In genomic region chr2:215450188-215451011, GRCh38 we compare ENCODE assay signal across 31 cellular contexts.
"Had no signal": no experiment of that assay in that cellular context is flagged by ENCODE, and none has a peak within 500 bp of the region (broad histone marks: within the 10 kb centered on the region; RNA-seq: fewer than 3 reads in every experiment).

No MANE protein-coding gene starts in this region.

- H3K27me3 ChIP-seq: brain microvascular endothelial cell, esophagus muscularis mucosa, foreskin keratinocyte, gastrocnemius medialis had no signal

- FAIRE-seq: colon had no signal

- H3K4me1 ChIP-seq: gastrocnemius medialis had no signal

- H3K27ac Mint-ChIP-seq: activated CD4-positive, alpha-beta memory T cell treated with anti-CD3 and anti-CD28 coated beads for 36 hours; activated CD4-positive, alpha-beta T cell treated with anti-CD3 and anti-CD28 coated beads for 36 hours; activated CD4-positive, alpha-beta T cell treated with anti-CD3 and anti-CD28 coated beads, Interleukin-2, amount 10 ng/mL, durations not matched to agents 24 days and 14 days; activated CD8-positive, alpha-beta memory T cell treated with anti-CD3 and anti-CD28 coated beads, Interleukin-2, amount 10 ng/mL, durations not matched to agents 7 days and 5 days; activated CD8-positive, alpha-beta T cell treated with anti-CD3 and anti-CD28 coated beads, Interleukin-2, amount 10 ng/mL, durations not matched to agents 7 days and 5 days; activated naive CD4-positive, alpha-beta T cell treated with anti-CD3 and anti-CD28 coated beads for 36 hours; activated naive CD4-positive, alpha-beta T cell treated with anti-CD3 and anti-CD28 coated beads, Interleukin-2, amount 50 U/mL, for 24 hours; activated naive CD8-positive, alpha-beta T cell treated with anti-CD3 and anti-CD28 coated beads for 36 hours; activated naive CD8-positive, alpha-beta T cell treated with anti-CD3 and anti-CD28 coated beads, Interleukin-2, amount 50 U/mL, for 24 hours; activated T-helper 1 cell treated with anti-CD3 and anti-CD28 coated beads, Interleukin-12 subunit alpha, Interleukin-12 subunit beta, Interleukin-2, Interleukin-4 antibody, amounts not matched to agents 30 ng/mL and 10 ng/mL and 1 ng/mL, durations not matched to agents 14 hours and 24 hours and 36 hours; activated T-helper 2 cell treated with anti-CD3 and anti-CD28 coated beads, Interferon-gamma antibody, Interleukin-2, Interleukin-4, amounts not matched to agents 10 μg/mL and 5 μg/mL and 100 μg/mL, durations not matched to agents 14 hours and 24 hours and 36 hours; effector memory CD8-positive, alpha-beta T cell had no signal

- H3K4me1 Mint-ChIP-seq: activated CD4-positive, alpha-beta T cell treated with anti-CD3 and anti-CD28 coated beads for 36 hours; activated CD4-positive, alpha-beta T cell treated with anti-CD3 and anti-CD28 coated beads, Interleukin-2, amount 10 ng/mL, durations not matched to agents 24 days and 14 days; activated CD8-positive, alpha-beta memory T cell treated with anti-CD3 and anti-CD28 coated beads, Interleukin-2, amount 10 ng/mL, durations not matched to agents 7 days and 5 days; activated naive CD4-positive, alpha-beta T cell treated with anti-CD3 and anti-CD28 coated beads, Interleukin-2, amount 50 U/mL, for 24 hours; activated naive CD8-positive, alpha-beta T cell treated with anti-CD3 and anti-CD28 coated beads for 36 hours; activated naive CD8-positive, alpha-beta T cell treated with anti-CD3 and anti-CD28 coated beads, Interleukin-2, amount 50 U/mL, for 24 hours had no signal

- H3K4me3 Mint-ChIP-seq: activated CD4-positive, alpha-beta memory T cell treated with anti-CD3 and anti-CD28 coated beads for 36 hours; activated CD4-positive, alpha-beta T cell treated with anti-CD3 and anti-CD28 coated beads for 36 hours; activated CD4-positive, alpha-beta T cell treated with anti-CD3 and anti-CD28 coated beads, Interleukin-2, amount 10 ng/mL, durations not matched to agents 24 days and 14 days; activated CD8-positive, alpha-beta memory T cell treated with anti-CD3 and anti-CD28 coated beads, Interleukin-2, amount 10 ng/mL, durations not matched to agents 7 days and 5 days; activated CD8-positive, alpha-beta T cell treated with anti-CD3 and anti-CD28 coated beads, Interleukin-2, amount 10 ng/mL, durations not matched to agents 7 days and 5 days; activated naive CD4-positive, alpha-beta T cell treated with anti-CD3 and anti-CD28 coated beads for 36 hours; activated naive CD4-positive, alpha-beta T cell treated with anti-CD3 and anti-CD28 coated beads, Interleukin-2, amount 50 U/mL, for 24 hours; activated naive CD8-positive, alpha-beta T cell treated with anti-CD3 and anti-CD28 coated beads for 36 hours; activated naive CD8-positive, alpha-beta T cell treated with anti-CD3 and anti-CD28 coated beads, Interleukin-2, amount 50 U/mL, for 24 hours; activated T-helper 1 cell treated with anti-CD3 and anti-CD28 coated beads, Interleukin-12 subunit alpha, Interleukin-12 subunit beta, Interleukin-2, Interleukin-4 antibody, amounts not matched to agents 30 ng/mL and 10 ng/mL and 1 ng/mL, durations not matched to agents 14 hours and 24 hours and 36 hours; effector memory CD8-positive, alpha-beta T cell had no signal

- H3K9me3 Mint-ChIP-seq: activated CD4-positive, alpha-beta memory T cell treated with anti-CD3 and anti-CD28 coated beads for 36 hours; activated CD4-positive, alpha-beta T cell treated with anti-CD3 and anti-CD28 coated beads, Interleukin-2, amount 10 ng/mL, durations not matched to agents 24 days and 14 days; activated naive CD4-positive, alpha-beta T cell treated with anti-CD3 and anti-CD28 coated beads for 36 hours; activated naive CD4-positive, alpha-beta T cell treated with anti-CD3 and anti-CD28 coated beads, Interleukin-2, amount 50 U/mL, for 24 hours; activated naive CD8-positive, alpha-beta T cell treated with anti-CD3 and anti-CD28 coated beads for 36 hours; activated naive CD8-positive, alpha-beta T cell treated with anti-CD3 and anti-CD28 coated beads, Interleukin-2, amount 50 U/mL, for 24 hours; activated T-helper 1 cell treated with anti-CD3 and anti-CD28 coated beads, Interleukin-12 subunit alpha, Interleukin-12 subunit beta, Interleukin-2, Interleukin-4 antibody, amounts not matched to agents 30 ng/mL and 10 ng/mL and 1 ng/mL, durations not matched to agents 14 hours and 24 hours and 36 hours; activated T-helper 2 cell treated with anti-CD3 and anti-CD28 coated beads, Interferon-gamma antibody, Interleukin-2, Interleukin-4, amounts not matched to agents 10 μg/mL and 5 μg/mL and 100 μg/mL, durations not matched to agents 14 hours and 24 hours and 36 hours; effector memory CD8-positive, alpha-beta T cell had no signal

- H3K36me3 ChIP-seq: brain microvascular endothelial cell, esophagus muscularis mucosa, gastrocnemius medialis had no signal

- H3K9me3 ChIP-seq: esophagus muscularis mucosa, gastrocnemius medialis had no signal

- DNase-seq: activated CD4-positive, alpha-beta memory T cell treated with anti-CD3 and anti-CD28 coated beads for 36 hours; activated CD4-positive, alpha-beta T cell treated with anti-CD3 and anti-CD28 coated beads for 36 hours; activated CD4-positive, alpha-beta T cell treated with anti-CD3 and anti-CD28 coated beads, Interleukin-2, amount 10 ng/mL, durations not matched to agents 24 days and 14 days; activated CD4-positive, CD25-positive, alpha-beta regulatory T cell; activated CD4-positive, CD25-positive, alpha-beta regulatory T cell treated with anti-CD3 and anti-CD28 coated beads, Interleukin-2, amount 50 U/mL, for 72 hours; activated CD8-positive, alpha-beta memory T cell treated with anti-CD3 and anti-CD28 coated beads, Interleukin-2, amount 10 ng/mL, durations not matched to agents 7 days and 5 days; activated CD8-positive, alpha-beta memory T cell treated with anti-CD3 and anti-CD28 coated beads, Interleukin-2, amount 50 U/mL, for 4 hours; activated CD8-positive, alpha-beta T cell treated with anti-CD3 and anti-CD28 coated beads, Interleukin-2, amount 10 ng/mL, durations not matched to agents 7 days and 5 days; activated effector memory CD4-positive, alpha-beta T cell treated with anti-CD3 and anti-CD28 coated beads, Interleukin-2, amount 50 U/mL, for 16 hours; activated naive CD4-positive, alpha-beta T cell treated with anti-CD3 and anti-CD28 coated beads for 36 hours; activated naive CD8-positive, alpha-beta T cell treated with anti-CD3 and anti-CD28 coated beads for 36 hours; activated naive CD8-positive, alpha-beta T cell treated with anti-CD3 and anti-CD28 coated beads, Interleukin-2, amount 50 U/mL, for 24 hours; activated T-cell treated with anti-CD3 and anti-CD28 coated beads, Interleukin-2, amount 50 U/mL, for 1 hour; activated T-cell treated with anti-CD3 and anti-CD28 coated beads, Interleukin-2, amount 50 U/mL, for 48 hours; anterior cingulate cortex; brain microvascular endothelial cell; caudate nucleus; cortex of kidney; dermis blood vessel endothelial cell; effector CD4-positive, alpha-beta T cell; effector memory CD8-positive, alpha-beta T cell; erythroblast; gastrocnemius medialis; glutamatergic neuron; T-helper 2 cell had no signal

- H3K36me3 Mint-ChIP-seq: activated CD4-positive, alpha-beta memory T cell treated with anti-CD3 and anti-CD28 coated beads for 36 hours; activated CD8-positive, alpha-beta memory T cell treated with anti-CD3 and anti-CD28 coated beads, Interleukin-2, amount 10 ng/mL, durations not matched to agents 7 days and 5 days; activated naive CD4-positive, alpha-beta T cell treated with anti-CD3 and anti-CD28 coated beads, Interleukin-2, amount 50 U/mL, for 24 hours; activated naive CD8-positive, alpha-beta T cell treated with anti-CD3 and anti-CD28 coated beads for 36 hours had no signal

- H3K4me3 ChIP-seq: esophagus muscularis mucosa, gastrocnemius medialis had no signal

- H3K27ac ChIP-seq: esophagus muscularis mucosa, foreskin keratinocyte, gastrocnemius medialis had no signal

- ATAC-seq: activated CD4-positive, alpha-beta T cell treated with anti-CD3 and anti-CD28 coated beads for 36 hours; activated CD8-positive, alpha-beta memory T cell treated with anti-CD3 and anti-CD28 coated beads, Interleukin-2, amount 10 ng/mL, durations not matched to agents 7 days and 5 days; activated CD8-positive, alpha-beta T cell treated with anti-CD3 and anti-CD28 coated beads, Interleukin-2, amount 10 ng/mL, durations not matched to agents 7 days and 5 days; activated naive CD8-positive, alpha-beta T cell treated with anti-CD3 and anti-CD28 coated beads, Interleukin-2, amount 50 U/mL, for 24 hours; effector memory CD8-positive, alpha-beta T cell; foreskin keratinocyte; gastrocnemius medialis had no signal
